Comparison of ENCODE assay signal across 8 cellular contexts in the genomic region with DNA sequence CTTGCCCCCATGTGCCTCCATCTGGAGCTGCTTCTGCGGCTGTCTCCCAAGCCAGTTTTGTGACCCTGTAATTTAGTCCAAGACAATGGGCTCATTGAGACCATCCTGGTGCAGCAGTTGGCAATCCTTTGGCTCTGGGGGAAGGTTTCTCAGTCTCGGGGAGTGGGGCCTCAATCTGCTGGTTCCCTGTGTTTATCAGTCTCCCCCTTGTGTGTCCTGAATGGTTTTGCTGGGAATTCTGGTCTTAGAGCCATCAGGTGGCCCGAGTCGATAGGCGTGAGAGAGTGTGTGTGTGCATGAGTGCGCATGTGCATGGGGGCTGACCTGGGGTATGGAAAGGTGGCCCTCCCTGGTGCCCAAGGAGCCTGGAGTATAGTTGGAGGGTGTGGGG.
DNase-seq lines count a peak whose midpoint lies in the region; ATAC-seq and TF ChIP-seq lines count a peak whose summit lies in the region.

No MANE protein-coding gene starts in this region.

- H3K4me2 ChIP-seq in DND-41 (ENCODE audit: insufficient read depth, low read length), result peak overlapping the region; percentile 94

- no peaks in the 10 kb centered on the region for H3K9me3 Mint-ChIP-seq in WTC11

- ATAC-seq in DND-41 (ENCODE audit: insufficient read depth, low read depth) (no peak), WTC11 (no peak), HG02763 (IDR thresholded peaks at IDR 0.05; ENCODE audit: unreplicated experiment) (no peak), GM19351 (IDR thresholded peaks at IDR 0.05; ENCODE audit: unreplicated experiment) (no peak), HG02588 (IDR thresholded peaks at IDR 0.05; ENCODE audit: unreplicated experiment) (no peak)

- TF ChIP-seq CTCF in DND-41 (IDR thresholded peaks at IDR 0.05; ENCODE audit: borderline replicate concordance, extremely low read depth, low read length, poor library complexity, severe bottlenecking) (no peak), WTC11 (IDR thresholded peaks at IDR 0.05) (no peak), fibroblast of villous mesenchyme (IDR thresholded peaks at IDR 0.05; ENCODE audit: insufficient read depth, low read depth, low read length) (no peak)

- peak overlapping the region; percentile 94 for H3K4me3 Mint-ChIP-seq in WTC11

- H3K27ac Mint-ChIP-seq in WTC11, result peak overlapping the region; percentile 91

- CTCF ChIA-PET in WTC11 (lab: Charles Lee), result interaction anchor here (0.9 to 4.6 kb wide), 6 partner anchors 15 to 54 kb away, joined by 3 to 45 read pairs (median 8); no protein-coding TSS in a partner anchor

- peaks cover 76% of the 10 kb centered on the region for H3K4me1 Mint-ChIP-seq in WTC11

- H3K9ac ChIP-seq in DND-41 (ENCODE audit: low read depth, low read length), result peak overlapping the region; percentile 88; the same call in 1 of the 2 replicates

- H3K36me3 ChIP-seq in DND-41 (ENCODE audit: insufficient read depth, low read length), result peaks cover 10% of the 10 kb centered on the region; the same call in 1 of the 2 replicates

- no peak for DNase-seq in DND-41
- DNase-seq in WTC11 (ENCODE audit: low spot score), result no peak
- DNase-seq in fibroblast of villous mesenchyme (ENCODE audit: low read depth), result no peak
- no peak for DNase-seq in skeletal muscle cell (ENCODE audit: low read depth)
- no peak for DNase-seq in NCI-H1436 (lab: John Stamatoyannopoulos, UW)

- no peak overlapping the region for H2AFZ ChIP-seq in DND-41 (ENCODE audit: low read depth, low read length)

- peaks cover 73% of the 10 kb centered on the region for H3K79me2 ChIP-seq in DND-41 (ENCODE audit: insufficient read depth, low read length)

- H3K4me1 ChIP-seq in DND-41 (ENCODE audit: insufficient read depth, low read length), result peaks cover 69% of the 10 kb centered on the region

- no peaks in the 10 kb centered on the region for H3K9me3 ChIP-seq in DND-41 (ENCODE audit: insufficient read depth, low read length, severe bottlenecking)

- H3K27me3 ChIP-seq in DND-41 (ENCODE audit: insufficient read depth, low read length, poor library complexity), result no peaks in the 10 kb centered on the region

- no peaks in the 10 kb centered on the region for H3K27me3 Mint-ChIP-seq in WTC11 (ENCODE audit: low read depth)

- peak overlapping the region in 1 of 2 experiments; percentile 95; a peak in 2 of 4 replicates for H3K4me3 ChIP-seq in DND-41 (ENCODE audit: low read depth in 1 of 2, low read length in 2 of 2)
- H3K4me3 ChIP-seq in fibroblast of villous mesenchyme (ENCODE audit: low read depth, low read length), result peak overlapping the region; percentile 78
- H3K4me3 ChIP-seq in skeletal muscle cell (ENCODE audit: low read depth, low read length), result peak overlapping the region; percentile 91

- peak overlapping the region; percentile 80 for H3K27ac ChIP-seq in DND-41 (ENCODE audit: low read length)

- POLR2A ChIA-PET in WTC11 (lab: Charles Lee), result no interaction called here

- H4K20me1 ChIP-seq in DND-41 (ENCODE audit: insufficient read depth, low read length), result peaks cover 67% of the 10 kb centered on the region

- H3K36me3 Mint-ChIP-seq in WTC11, result no peaks in the 10 kb centered on the region

TF ChIP-seq in WTC11, 78 proteins besides CTCF, POLR2A, EP300 and RAD21:
- no peak for TF ChIP-seq ZNF263 (CRISPR knock-in tag; IDR thresholded peaks at IDR 0.05; ENCODE audit: low read depth)
- TF ChIP-seq RELA (CRISPR knock-in tag; IDR thresholded peaks at IDR 0.05; ENCODE audit: borderline replicate concordance), result no peak
- no peak for TF ChIP-seq ZNF416 (CRISPR knock-in tag; IDR thresholded peaks at IDR 0.05)
TF ChIP-seq in WTC11: peak in this region for 0.
